In genomic region chr7:70042533-70042932, GRCh38 we compare ENCODE assay signal across 10 cellular contexts.
DNase-seq lines count a peak whose midpoint lies in the region; ATAC-seq, FAIRE-seq and TF ChIP-seq lines count a peak whose summit lies in the region.
"Had no signal": no experiment of that assay in that cellular context is flagged by ENCODE, and none has a peak within 500 bp of the region (broad histone marks: within the 10 kb centered on the region; RNA-seq: fewer than 3 reads in every experiment).

No MANE protein-coding gene starts in this region.

- no peak overlapping the region for H2AFZ ChIP-seq in HepG2 (ENCODE audit: low read length)

- intact Hi-C loops in HepG2 (cut with micrococcal nuclease; ENCODE audit: unreplicated experiment): no loop called here

- 18% methylated on average over 3 of the region's 3 CpGs for whole genome bisulfite sequencing in liver
- WGBS in HepG2 (ENCODE audit: low lambda C conversion rate): 2% methylated on average over 3 of the region's 3 CpGs

- no peaks in the 10 kb centered on the region for H3K27me3 ChIP-seq in liver (ENCODE audit: control insufficient read depth in 4 of 4, insufficient read depth in 4 of 4, low read length in 3 of 4)
- no peaks in the 10 kb centered on the region for H3K27me3 ChIP-seq in HepG2 (ENCODE audit: control insufficient read depth in 1 of 2, insufficient read depth in 2 of 2, low read length in 2 of 2)
- H3K27me3 ChIP-seq in kidney epithelial cell (ENCODE audit: control insufficient read depth, insufficient read depth, low read length): no peaks in the 10 kb centered on the region

- TF ChIP-seq RAD21 in liver (IDR thresholded peaks at IDR 0.05): peak; percentile 71 to 77
- no peak for TF ChIP-seq RAD21 in HepG2 (CRISPR knock-in tag; IDR thresholded peaks at IDR 0.05)

- no peak overlapping the region for H3K27ac Mint-ChIP-seq in HFFc6

- FAIRE-seq in HepG2 (lab: Jason Lieb, UNC): no peak

- no peaks in the 10 kb centered on the region for H3K79me2 ChIP-seq in HepG2 (ENCODE audit: insufficient read depth, low read length)

- CTCF ChIA-PET in HepG2 (lab: Yijun Ruan, JAX; ENCODE audit: low intra/inter-chr PET ratio, low total read pairs): no interaction called here

- H3K4me3 ChIP-seq in liver (ENCODE audit: low read depth in 1 of 3, low read length in 3 of 3) (no peak overlapping the region), HepG2 (replicated peaks in 1 of 3; ENCODE audit: insufficient read depth in 1 of 3, low read depth in 2 of 3, low read length in 3 of 3) (no peak overlapping the region), astrocyte of the cerebellum (ENCODE audit: low read depth, low read length) (no peak overlapping the region), kidney epithelial cell (ENCODE audit: low read depth, low read length) (no peak overlapping the region)

- DNase-seq in HepG2 (ENCODE audit: low spot score) (no peak), astrocyte of the cerebellum (ENCODE audit: low read depth) (peak; percentile 31), kidney epithelial cell (ENCODE audit: low read depth) (peak; percentile 10), NCI-H345 (lab: John Stamatoyannopoulos, UW) (no peak), HFFc6 (no peak), NOMO-1 treated with dmso at 0.1 percent for 144 hours (lab: John Stamatoyannopoulos, UW; ENCODE audit: unreplicated experiment) (no peak)
- DNase-seq: stimulated activated CD4-positive, alpha-beta T cell treated with anti-CD3 and anti-CD28 coated beads, Interleukin-1b, Interleukin-23, amount 100 ng/mL, for 48 hours; SW 1271 had no signal

- H3K4me1 Mint-ChIP-seq in HFFc6 (ENCODE audit: low read depth): no peaks in the 10 kb centered on the region

- in situ Hi-C loops in HepG2 (cut with HindIII; ENCODE audit: extremely low pct_ligation_motif_present, low pct_unique_long_range_greater_than_20kb) (no loop called here), astrocyte of the cerebellum (cut with HindIII; ENCODE audit: low sequenced_read_pairs) (no loop called here)

- H3K9me3 ChIP-seq in liver (ENCODE audit: control insufficient read depth in 4 of 4, low read length in 3 of 4) (no peaks in the 10 kb centered on the region), HepG2 (ENCODE audit: low read length) (no peaks in the 10 kb centered on the region)

- no peaks in the 10 kb centered on the region for H3K4me1 ChIP-seq in liver (ENCODE audit: control insufficient read depth in 4 of 4, insufficient read depth in 4 of 4, low read length in 3 of 4)
- no peaks in the 10 kb centered on the region for H3K4me1 ChIP-seq in HepG2 (ENCODE audit: insufficient read depth, low read length)

- ATAC-seq in HepG2: no peak
- no peak for ATAC-seq in GM18858 (IDR thresholded peaks at IDR 0.05; ENCODE audit: unreplicated experiment)

- H3K36me3 ChIP-seq in liver (ENCODE audit: control insufficient read depth in 4 of 4, insufficient read depth in 3 of 4, low read depth in 1 of 4, low read length in 3 of 4) (no peaks in the 10 kb centered on the region), HepG2 (replicated peaks in 1 of 2; ENCODE audit: control insufficient read depth in 1 of 2, insufficient read depth in 2 of 2, low read length in 2 of 2) (no peaks in the 10 kb centered on the region), kidney epithelial cell (ENCODE audit: control insufficient read depth, insufficient read depth, low read length) (no peaks in the 10 kb centered on the region)

- no peak overlapping the region for H3K4me3 Mint-ChIP-seq in HFFc6

- no peak for TF ChIP-seq POLR2A in HepG2 (IDR thresholded peaks at IDR 0.05; ENCODE audit: insufficient read depth in 1 of 2, low read depth in 2 of 2, low read length in 2 of 2)

- no peaks in the 10 kb centered on the region for H3K36me3 Mint-ChIP-seq in HFFc6 (ENCODE audit: low read depth)

- H3K9ac ChIP-seq in liver (ENCODE audit: low read depth in 1 of 2, low read length in 2 of 2) (no peak overlapping the region), HepG2 (ENCODE audit: insufficient read depth, low read depth, low read length) (no peak overlapping the region)

- BruUV-seq in HepG2 (replicated peaks; lab: Mats Ljungman, UMichigan): no TSS peak

- H3K4me2 ChIP-seq in HepG2 (ENCODE audit: low read depth, low read length): no peak overlapping the region

- no peaks in the 10 kb centered on the region for H3K27me3 Mint-ChIP-seq in HFFc6 (ENCODE audit: insufficient read depth)

- no peak overlapping the region for H3K27ac ChIP-seq in liver (ENCODE audit: low read depth in 1 of 2, low read length in 2 of 2)
- no peak overlapping the region for H3K27ac ChIP-seq in HepG2 (ENCODE audit: extremely low read length, insufficient read depth, low read length)

- H4K20me1 ChIP-seq in HepG2 (ENCODE audit: insufficient read depth, low read length): no peaks in the 10 kb centered on the region

- TF ChIP-seq CTCF in liver (IDR thresholded peaks at IDR 0.05; ENCODE audit: low read depth, low read length, missing input control) (peak; percentile 36), HepG2 (CRISPR knock-in tag; IDR thresholded peaks at IDR 0.05) (no peak), astrocyte of the cerebellum (IDR thresholded peaks at IDR 0.05; ENCODE audit: low read depth, low read length, missing control alignments) (peak; percentile 45), kidney epithelial cell (IDR thresholded peaks at IDR 0.05; ENCODE audit: insufficient read depth, low read length, poor library complexity, severe bottlenecking) (peak; percentile 25), HFFc6 (IDR thresholded peaks at IDR 0.05) (no peak)

- POLR2A ChIA-PET in HepG2 (lab: Yijun Ruan, JAX): no interaction called here

- peaks cover 33% of the 10 kb centered on the region for H3K9me3 Mint-ChIP-seq in HFFc6

- TF ChIP-seq EP300 in HepG2 (IDR thresholded peaks at IDR 0.05; ENCODE audit: low read depth in 2 of 2, low read length in 2 of 2) (no peak), HepG2 (CRISPR knock-in tag; IDR thresholded peaks at IDR 0.05; ENCODE audit: borderline replicate concordance) (no peak)

TF ChIP-seq in liver, 16 proteins besides CTCF, POLR2A, EP300 and RAD21:
- TF ChIP-seq TAF1 (conservative IDR thresholded peaks at IDR 0.05) (no peak), MAX (IDR thresholded peaks at IDR 0.05) (peak; percentile 32), YY1 (IDR thresholded peaks at IDR 0.05) (no peak), HNF4A (conservative IDR thresholded peaks at IDR 0.05) (no peak), NR2F2 (IDR thresholded peaks at IDR 0.05) (no peak), EGR1 (IDR thresholded peaks at IDR 0.05; ENCODE audit: low read depth in 2 of 2) (no peak), FOXA1 (IDR thresholded peaks at IDR 0.05) (no peak)

TF ChIP-seq in HepG2, 621 proteins besides CTCF, POLR2A, EP300 and RAD21 (continues in another document):
- TF ChIP-seq ATRX (CRISPR knock-in tag; IDR thresholded peaks at IDR 0.05; ENCODE audit: borderline replicate concordance): no peak
- no peak for TF ChIP-seq GTF2F1 (IDR thresholded peaks at IDR 0.05; ENCODE audit: low read length)
- TF ChIP-seq CAMTA2 (CRISPR knock-in tag; IDR thresholded peaks at IDR 0.05; ENCODE audit: borderline replicate concordance): no peak
- TF ChIP-seq ZBTB21 (CRISPR knock-in tag; IDR thresholded peaks at IDR 0.05): no peak
- no peak for TF ChIP-seq ZHX2 (IDR thresholded peaks at IDR 0.05; ENCODE audit: low read depth)
- no peak for TF ChIP-seq ZHX2 (CRISPR knock-in tag; IDR thresholded peaks at IDR 0.05; ENCODE audit: borderline replicate concordance)
- TF ChIP-seq ZNF274 (CRISPR knock-in tag; IDR thresholded peaks at IDR 0.05): no peak
- no peak for TF ChIP-seq STAG1 (CRISPR knock-in tag; IDR thresholded peaks at IDR 0.05)

Comparison
In these comparisons a context has a peak if more than half of its experiments do, and no peak if none do; other contexts are left out.
1. CTCF ChIP-seq: peak in liver (single experiment), astrocyte of the cerebellum (single experiment) and kidney epithelial cell (single experiment); none in HepG2 (single experiment) and HFFc6 (single experiment).
2. DNase-seq: peak in astrocyte of the cerebellum (single experiment) and kidney epithelial cell (single experiment); none in HepG2 (single experiment), NCI-H345 (single experiment), HFFc6 (single experiment) and NOMO-1 treated with dmso at 0.1 percent for 144 hours (single experiment).